20 cellular contexts compared by ENCODE assay signal in genomic region chr15:31262143-31262530, GRCh38.
DNase-seq lines count a peak whose midpoint lies in the region; ATAC-seq and TF ChIP-seq lines count a peak whose summit lies in the region.
"Had no signal": no experiment of that assay in that cellular context is flagged by ENCODE, and none has a peak within 500 bp of the region (broad histone marks: within the 10 kb centered on the region; RNA-seq: fewer than 3 reads in every experiment).

No MANE protein-coding gene starts in this region.

- no peaks in the 10 kb centered on the region for H3K36me3 ChIP-seq in DOHH2 (ENCODE audit: control insufficient read depth, low read length)
- H3K36me3 ChIP-seq: MG63, prostate gland, transverse colon had no signal

- TF ChIP-seq CTCF in DOHH2 (IDR thresholded peaks at IDR 0.05; ENCODE audit: low read depth, low read length, poor library complexity, severe bottlenecking) (no peak), chondrocyte (IDR thresholded peaks at IDR 0.05) (no peak)

- H3K27ac Mint-ChIP-seq in T-helper 2 cell treated with Interferon-gamma antibody and Interleukin-4, amounts not matched to agents 5 μg/mL and 100 μg/mL, for 36 hours: peak overlapping the region; percentile 56
- H3K27ac Mint-ChIP-seq in chondrocyte (ENCODE audit: unreplicated experiment): no peak overlapping the region
- H3K27ac Mint-ChIP-seq: activated naive CD8-positive, alpha-beta T cell treated with anti-CD3 and anti-CD28 coated beads for 36 hours had no signal

- peaks cover 84% of the 10 kb centered on the region for H3K4me1 ChIP-seq in DOHH2 (ENCODE audit: control insufficient read depth, low read length)

- H3F3A ChIP-seq in DOHH2 (ENCODE audit: control insufficient read depth, insufficient read depth): peaks cover 41% of the 10 kb centered on the region

- no peaks in the 10 kb centered on the region for H3K79me2 ChIP-seq in DOHH2 (ENCODE audit: control insufficient read depth, low read length)

- H3K9me2 ChIP-seq in DOHH2 (replicated peaks; ENCODE audit: control insufficient read depth, low read length): no peaks in the 10 kb centered on the region

- H3K4me1 Mint-ChIP-seq in T-helper 2 cell treated with Interferon-gamma antibody and Interleukin-4, amounts not matched to agents 5 μg/mL and 100 μg/mL, for 36 hours (ENCODE audit: low read depth): peaks cover 73% of the 10 kb centered on the region
- peaks cover 3% of the 10 kb centered on the region for H3K4me1 Mint-ChIP-seq in chondrocyte (ENCODE audit: low read depth)

- intact Hi-C loops in posterior vena cava (cut with DNase I): no loop called here

- H3K9me3 Mint-ChIP-seq in T-helper 2 cell treated with Interferon-gamma antibody and Interleukin-4, amounts not matched to agents 5 μg/mL and 100 μg/mL, for 36 hours: no peaks in the 10 kb centered on the region
- peaks cover 3% of the 10 kb centered on the region for H3K9me3 Mint-ChIP-seq in chondrocyte (ENCODE audit: low read depth)
- H3K9me3 Mint-ChIP-seq: activated naive CD8-positive, alpha-beta T cell treated with anti-CD3 and anti-CD28 coated beads for 36 hours had no signal

- no peak for DNase-seq in T-helper 2 cell treated with Interferon-gamma antibody and Interleukin-4, amounts not matched to agents 5 μg/mL and 100 μg/mL, for 36 hours (ENCODE audit: low spot score)
- DNase-seq in T-helper 2 cell (no peak), chondrocyte (ENCODE audit: low spot score) (peak; percentile 36), posterior vena cava (ENCODE audit: low spot score) (peak; percentile 59)
- DNase-seq: 8988T; activated CD4-positive, alpha-beta T cell treated with anti-CD3 and anti-CD28 coated beads, Interleukin-2, amount 50 U/mL, for 1 hour; activated naive CD8-positive, alpha-beta T cell treated with anti-CD3 and anti-CD28 coated beads for 36 hours; central memory CD4-positive, alpha-beta T cell; COR-L47; glutamatergic neuron; kidney glomerular epithelial cell; MG63; T-helper 9 cell; transverse colon had no signal

- no peak overlapping the region for H3K4me3 Mint-ChIP-seq in T-helper 2 cell treated with Interferon-gamma antibody and Interleukin-4, amounts not matched to agents 5 μg/mL and 100 μg/mL, for 36 hours
- H3K4me3 Mint-ChIP-seq in chondrocyte (ENCODE audit: unreplicated experiment): no peak overlapping the region
- H3K4me3 Mint-ChIP-seq: activated naive CD8-positive, alpha-beta T cell treated with anti-CD3 and anti-CD28 coated beads for 36 hours had no signal

- H3K4me2 ChIP-seq in DOHH2 (ENCODE audit: low read length): peak overlapping the region; percentile 73

- H3K27me3 ChIP-seq in DOHH2 (ENCODE audit: control insufficient read depth, low read length): no peaks in the 10 kb centered on the region
- H3K27me3 ChIP-seq: MG63, transverse colon had no signal

- H3K9me3 ChIP-seq in DOHH2 (ENCODE audit: control insufficient read depth, insufficient read depth, low read length): no peaks in the 10 kb centered on the region
- H3K9me3 ChIP-seq: MG63, prostate gland, transverse colon had no signal

- ATAC-seq in GM18873 (IDR thresholded peaks at IDR 0.05; ENCODE audit: low FRiP score, unreplicated experiment) (no peak), GM18498 (IDR thresholded peaks at IDR 0.05; ENCODE audit: unreplicated experiment) (no peak), HG03460 (IDR thresholded peaks at IDR 0.05; ENCODE audit: unreplicated experiment) (no peak)
- ATAC-seq: Right ventricle myocardium inferior had no signal

- H3K36me3 Mint-ChIP-seq in T-helper 2 cell treated with Interferon-gamma antibody and Interleukin-4, amounts not matched to agents 5 μg/mL and 100 μg/mL, for 36 hours (ENCODE audit: low read depth): no peaks in the 10 kb centered on the region
- H3K36me3 Mint-ChIP-seq in chondrocyte (ENCODE audit: low read depth): no peaks in the 10 kb centered on the region
- H3K36me3 Mint-ChIP-seq: activated naive CD8-positive, alpha-beta T cell treated with anti-CD3 and anti-CD28 coated beads for 36 hours had no signal

- peak overlapping the region; percentile 53 for H3K4me3 ChIP-seq in DOHH2 (ENCODE audit: low read length)
- H3K4me3 ChIP-seq: MG63, prostate gland, transverse colon had no signal

- peaks cover 2% of the 10 kb centered on the region for H3K27me3 Mint-ChIP-seq in T-helper 2 cell treated with Interferon-gamma antibody and Interleukin-4, amounts not matched to agents 5 μg/mL and 100 μg/mL, for 36 hours (ENCODE audit: low read depth)
- H3K27me3 Mint-ChIP-seq in chondrocyte (ENCODE audit: low read depth): peaks cover 2% of the 10 kb centered on the region

- H3K27ac ChIP-seq in DOHH2 (ENCODE audit: low read depth, low read length): peak overlapping the region; percentile 99
- H3K27ac ChIP-seq: prostate gland had no signal

- H4K20me1 ChIP-seq in DOHH2 (ENCODE audit: control insufficient read depth, insufficient read depth, low read depth, low read length): no peaks in the 10 kb centered on the region

Comparison
In these comparisons a context has a peak if more than half of its experiments do, and no peak if none do; other contexts are left out.
1. DNase-seq: peak in chondrocyte (single experiment) and posterior vena cava (single experiment); none in T-helper 2 cell treated with Interferon-gamma antibody and Interleukin-4, amounts not matched to agents 5 μg/mL and 100 μg/mL, for 36 hours (single experiment) and T-helper 2 cell (0 of 5).